In genomic region chr19:16611121-16611520, GRCh38 we compare ENCODE assay signal across 1 cellular context.
TF ChIP-seq lines count a peak whose summit lies in the region.

No MANE protein-coding gene starts in this region.

TF ChIP-seq in SK-N-SH treated with all-trans-retinoic acid at 6 μM for 48 hours, 23 proteins besides CTCF, POLR2A, EP300 and RAD21 (continued from another document):
- TF ChIP-seq CSRNP3 (CRISPR knock-in tag; IDR thresholded peaks at IDR 0.05), result no peak
- no peak for TF ChIP-seq TCF4 (CRISPR knock-in tag; IDR thresholded peaks at IDR 0.05; ENCODE audit: borderline replicate concordance)
- no peak for TF ChIP-seq ZNF565 (CRISPR knock-in tag; conservative IDR thresholded peaks at IDR 0.05; ENCODE audit: low read depth)
- TF ChIP-seq ZFP3 (CRISPR knock-in tag; IDR thresholded peaks at IDR 0.05), result no peak
TF ChIP-seq in SK-N-SH treated with all-trans-retinoic acid at 6 μM for 48 hours: peak in this region for 0.
